ENCODE assay signal across 22 cellular contexts in the genomic region with DNA sequence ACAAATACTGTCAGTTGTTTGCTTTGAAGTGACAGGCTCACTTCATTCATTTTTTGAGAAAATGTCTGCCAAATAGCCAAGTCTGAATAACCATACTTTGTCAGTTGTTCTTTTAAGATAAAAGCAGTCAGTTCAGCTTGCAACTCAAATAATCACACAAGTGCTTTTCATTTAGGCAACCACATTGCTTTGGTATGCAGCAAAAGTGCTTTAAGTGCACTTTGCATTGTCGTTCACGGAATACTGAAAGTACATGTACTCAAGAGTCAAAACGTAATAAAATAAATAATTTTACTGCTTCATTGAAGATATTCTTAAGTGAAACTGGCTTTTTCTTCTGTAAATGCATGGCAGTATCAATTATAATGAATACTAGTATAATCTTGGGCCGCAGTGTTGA.
A peak's percentile ranks its signal among the peaks of the same experiment; 100 is the strongest.
DNase-seq lines count a peak whose midpoint lies in the region; ATAC-seq and TF ChIP-seq lines count a peak whose summit lies in the region.
"Had no signal": no experiment of that assay in that cellular context is flagged by ENCODE, and none has a peak within 500 bp of the region (broad histone marks: within the 10 kb centered on the region; RNA-seq: fewer than 3 reads in every experiment).

No MANE protein-coding gene starts in this region.

- peaks cover 22 to 24% of the 10 kb centered on the region in 2 experiments for H3K36me3 ChIP-seq in SK-N-SH (replicated peaks in 1 of 2; ENCODE audit: control insufficient read depth in 1 of 2, insufficient read depth in 2 of 2, low read length in 1 of 2)
- no peaks in the 10 kb centered on the region for H3K36me3 ChIP-seq in left lung
- H3K36me3 ChIP-seq: Peyer's patch had no signal

- no peaks in the 10 kb centered on the region for H3K9me3 ChIP-seq in SK-N-SH
- no peaks in the 10 kb centered on the region for H3K9me3 ChIP-seq in left lung
- H3K9me3 ChIP-seq: Peyer's patch, SJSA1 had no signal

- DNase-seq in SK-N-SH (no peak), astrocyte of the spinal cord (ENCODE audit: low read depth, low spot score) (peak; percentile 5), left lung (no peak), HuH-7 (ENCODE audit: low spot score) (no peak), WTC11 (ENCODE audit: low spot score) (no peak), NCI-H774 (lab: John Stamatoyannopoulos, UW) (no peak)
- DNase-seq: 8988T, COR-L47, DMS 273 treated with DMSO at 0.1 percent for 48 hours, EL, HCEC 1CT, MM.1S, NCI-H1092, NCI-H2171, NCI-H446 treated with DMSO at 0.1 percent for 48 hours, NCI-H69, Peyer's patch had no signal

- no peak for TF ChIP-seq CTCF in SK-N-SH (IDR thresholded peaks at IDR 0.05)
- TF ChIP-seq CTCF in astrocyte of the spinal cord (IDR thresholded peaks at IDR 0.05; ENCODE audit: low read depth, low read length): no peak
- no peak for TF ChIP-seq CTCF in left lung (IDR thresholded peaks at IDR 0.05)
- no peak for TF ChIP-seq CTCF in WTC11 (IDR thresholded peaks at IDR 0.05)

- 94% methylated on average over 4 of the region's 4 CpGs for WGBS in SK-N-SH (ENCODE audit: low lambda C conversion rate)

- H3K9me3 Mint-ChIP-seq in WTC11: peaks cover 3% of the 10 kb centered on the region; the same call in 1 of the 2 replicates

- H3K27ac ChIP-seq in SK-N-SH (ENCODE audit: low read depth in 2 of 2, low read length in 1 of 2): no peak overlapping the region
- peak overlapping the region in 1 of 2 donors; percentile 40 for H3K27ac ChIP-seq in left lung
- H3K27ac ChIP-seq: Peyer's patch, SJSA1 had no signal

- intact Hi-C loops in left lung (cut with DNase I): no loop called here

- H3K9ac ChIP-seq in SK-N-SH: no peak overlapping the region

- no peak overlapping the region for H3K4me2 ChIP-seq in SK-N-SH

- H3K4me3 ChIP-seq in SK-N-SH (ENCODE audit: low read depth in 2 of 2, low read length in 1 of 2) (no peak overlapping the region), astrocyte of the spinal cord (ENCODE audit: low read depth, low read length) (no peak overlapping the region), left lung (no peak overlapping the region)
- H3K4me3 ChIP-seq: GM12878, Peyer's patch, SJSA1 had no signal

- no peaks in the 10 kb centered on the region for H3K4me1 Mint-ChIP-seq in WTC11
- H3K4me1 Mint-ChIP-seq: B cell had no signal

- CTCF ChIA-PET in SK-N-SH (lab: Yijun Ruan, JAX): interaction anchor here (1.1 to 1.7 kb wide), 3 partner anchors 11 to 265 kb away, joined by 4 to 7 read pairs (median 5); no protein-coding TSS in a partner anchor
- CTCF ChIA-PET in WTC11 (lab: Charles Lee): no interaction called here

- no peaks in the 10 kb centered on the region for H4K20me1 ChIP-seq in SK-N-SH (ENCODE audit: insufficient read depth)

- H3K9me2 ChIP-seq in SK-N-SH: no peaks in the 10 kb centered on the region

- no peaks in the 10 kb centered on the region for H3K27me3 Mint-ChIP-seq in WTC11 (ENCODE audit: low read depth)
- H3K27me3 Mint-ChIP-seq: B cell had no signal

- no peaks in the 10 kb centered on the region for H3F3A ChIP-seq in SK-N-SH (replicated peaks; ENCODE audit: insufficient read depth)

- H3K79me2 ChIP-seq in SK-N-SH (ENCODE audit: insufficient read depth): no peaks in the 10 kb centered on the region

- POLR2A ChIA-PET in SK-N-SH (lab: Yijun Ruan, JAX) (no interaction called here), WTC11 (lab: Charles Lee) (no interaction called here)

- no peak for TF ChIP-seq RAD21 in SK-N-SH (IDR thresholded peaks at IDR 0.05; ENCODE audit: low read length)

- no peaks in the 10 kb centered on the region; a peak in 1 of 4 replicates for H3K4me1 ChIP-seq in SK-N-SH (ENCODE audit: control insufficient read depth in 1 of 2, insufficient read depth in 2 of 2, low read depth in 1 of 2, low read length in 1 of 2)
- H3K4me1 ChIP-seq in left lung: peaks cover 0 to 3% of the 10 kb centered on the region in 2 donors
- H3K4me1 ChIP-seq: Peyer's patch, SJSA1 had no signal

- H3K36me3 Mint-ChIP-seq in WTC11: peaks cover 17% of the 10 kb centered on the region

- in situ Hi-C loops in astrocyte of the spinal cord (cut with HindIII; ENCODE audit: low sequenced_read_pairs): no loop called here

- H3K27ac Mint-ChIP-seq in WTC11: no peak overlapping the region
- H3K27ac Mint-ChIP-seq: B cell had no signal

- H2AFZ ChIP-seq in SK-N-SH (ENCODE audit: low read depth): no peak overlapping the region

- ATAC-seq in SK-N-SH treated with all-trans-retinoic acid at 6 μM for 48 hours (no peak), left lung (peak; percentile 94), HG03108 (IDR thresholded peaks at IDR 0.05; ENCODE audit: unreplicated experiment) (no peak), WTC11 (no peak)
- ATAC-seq: GM12878 had no signal

- no peak for TF ChIP-seq EP300 in SK-N-SH (IDR thresholded peaks at IDR 0.05; ENCODE audit: borderline replicate concordance in 1 of 2, low read depth in 1 of 2, low read length in 1 of 2)

- H3K4me3 Mint-ChIP-seq in WTC11: no peak overlapping the region
- H3K4me3 Mint-ChIP-seq: B cell had no signal

- H3K27me3 ChIP-seq in SK-N-SH (ENCODE audit: insufficient read depth) (no peaks in the 10 kb centered on the region), left lung (no peaks in the 10 kb centered on the region)
- H3K27me3 ChIP-seq: Peyer's patch, SJSA1 had no signal

TF ChIP-seq in SK-N-SH treated with all-trans-retinoic acid at 6 μM for 48 hours, 23 proteins besides CTCF, POLR2A, EP300 and RAD21:
- TF ChIP-seq TCF4 (CRISPR knock-in tag; IDR thresholded peaks at IDR 0.05; ENCODE audit: borderline replicate concordance): no peak
- TF ChIP-seq CREB5 (CRISPR knock-in tag; IDR thresholded peaks at IDR 0.05; ENCODE audit: low read depth): 0 out of 2 replicates have a peak, but pooled peaks have one; percentile 44
- TF ChIP-seq ISL1 (CRISPR knock-in tag; IDR thresholded peaks at IDR 0.05): peak; percentile 88

TF ChIP-seq in SK-N-SH, 30 proteins besides CTCF, POLR2A, EP300 and RAD21 (continues in another document):
- TF ChIP-seq TEAD4 (IDR thresholded peaks at IDR 0.05; ENCODE audit: borderline replicate concordance, insufficient read depth): no peak
- no peak for TF ChIP-seq SMC3 (IDR thresholded peaks at IDR 0.05; ENCODE audit: low read depth, low read length)
- TF ChIP-seq FOSL2 (IDR thresholded peaks at IDR 0.05; ENCODE audit: borderline replicate concordance, low read depth): no peak
- no peak for TF ChIP-seq SIN3A (IDR thresholded peaks at IDR 0.05; ENCODE audit: borderline replicate concordance, low read depth, low read length)
- TF ChIP-seq POLR2AphosphoS5 (IDR thresholded peaks at IDR 0.05; ENCODE audit: low read depth, low read length): no peak
- TF ChIP-seq, protein P1, sequence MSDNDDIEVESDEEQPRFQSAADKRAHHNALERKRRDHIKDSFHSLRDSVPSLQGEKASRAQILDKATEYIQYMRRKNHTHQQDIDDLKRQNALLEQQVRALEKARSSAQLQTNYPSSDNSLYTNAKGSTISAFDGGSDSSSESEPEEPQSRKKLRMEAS (IDR thresholded peaks at IDR 0.05; ENCODE audit: low read depth): no peak
- TF ChIP-seq, protein P2, sequence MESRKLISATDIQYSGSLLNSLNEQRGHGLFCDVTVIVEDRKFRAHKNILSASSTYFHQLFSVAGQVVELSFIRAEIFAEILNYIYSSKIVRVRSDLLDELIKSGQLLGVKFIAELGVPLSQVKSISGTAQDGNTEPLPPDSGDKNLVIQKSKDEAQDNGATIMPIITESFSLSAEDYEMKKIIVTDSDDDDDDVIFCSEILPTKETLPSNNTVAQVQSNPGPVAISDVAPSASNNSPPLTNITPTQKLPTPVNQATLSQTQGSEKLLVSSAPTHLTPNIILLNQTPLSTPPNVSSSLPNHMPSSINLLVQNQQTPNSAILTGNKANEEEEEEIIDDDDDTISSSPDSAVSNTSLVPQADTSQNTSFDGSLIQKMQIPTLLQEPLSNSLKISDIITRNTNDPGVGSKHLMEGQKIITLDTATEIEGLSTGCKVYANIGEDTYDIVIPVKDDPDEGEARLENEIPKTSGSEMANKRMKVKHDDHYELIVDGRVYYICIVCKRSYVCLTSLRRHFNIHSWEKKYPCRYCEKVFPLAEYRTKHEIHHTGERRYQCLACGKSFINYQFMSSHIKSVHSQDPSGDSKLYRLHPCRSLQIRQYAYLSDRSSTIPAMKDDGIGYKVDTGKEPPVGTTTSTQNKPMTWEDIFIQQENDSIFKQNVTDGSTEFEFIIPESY (IDR thresholded peaks at IDR 0.05; ENCODE audit: borderline replicate concordance, low read depth): no peak

TF ChIP-seq in WTC11, 78 proteins besides CTCF, POLR2A, EP300 and RAD21 (continues in another document):
- TF ChIP-seq SMAD4 (CRISPR knock-in tag; IDR thresholded peaks at IDR 0.05): no peak
- no peak for TF ChIP-seq FOXP1 (CRISPR knock-in tag; IDR thresholded peaks at IDR 0.05; ENCODE audit: borderline replicate concordance)
- TF ChIP-seq, protein P3, sequence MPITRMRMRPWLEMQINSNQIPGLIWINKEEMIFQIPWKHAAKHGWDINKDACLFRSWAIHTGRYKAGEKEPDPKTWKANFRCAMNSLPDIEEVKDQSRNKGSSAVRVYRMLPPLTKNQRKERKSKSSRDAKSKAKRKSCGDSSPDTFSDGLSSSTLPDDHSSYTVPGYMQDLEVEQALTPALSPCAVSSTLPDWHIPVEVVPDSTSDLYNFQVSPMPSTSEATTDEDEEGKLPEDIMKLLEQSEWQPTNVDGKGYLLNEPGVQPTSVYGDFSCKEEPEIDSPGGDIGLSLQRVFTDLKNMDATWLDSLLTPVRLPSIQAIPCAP (CRISPR knock-in tag; IDR thresholded peaks at IDR 0.05): no peak
- TF ChIP-seq FOXP4 (CRISPR knock-in tag; IDR thresholded peaks at IDR 0.05): no peak
- TF ChIP-seq ZNF416 (CRISPR knock-in tag; IDR thresholded peaks at IDR 0.05): no peak
- TF ChIP-seq ZBTB21 (CRISPR knock-in tag; IDR thresholded peaks at IDR 0.05; ENCODE audit: borderline replicate concordance): no peak
- TF ChIP-seq IRF2 (CRISPR knock-in tag; IDR thresholded peaks at IDR 0.05; ENCODE audit: borderline replicate concordance, low read depth): no peak
- no peak for TF ChIP-seq TCF7 (CRISPR knock-in tag; IDR thresholded peaks at IDR 0.05; ENCODE audit: low read depth)
- TF ChIP-seq TEAD4 (CRISPR knock-in tag; IDR thresholded peaks at IDR 0.05): no peak
- TF ChIP-seq GABPB1 (CRISPR knock-in tag; IDR thresholded peaks at IDR 0.05): no peak
